22 cellular contexts compared by ENCODE assay signal in genomic region chr7:80879849-80880248, GRCh38. TPM values are rescaled to one million over a fixed set of nuclear protein-coding genes. Genes with fewer than 3 reads are reported as not detected.
DNase-seq lines count a peak whose midpoint lies in the region; ATAC-seq and TF ChIP-seq lines count a peak whose summit lies in the region.
"Had no signal": no experiment of that assay in that cellular context is flagged by ENCODE, and none has a peak within 500 bp of the region (broad histone marks: within the 10 kb centered on the region; RNA-seq: fewer than 3 reads in every experiment).

No MANE protein-coding gene starts in this region.

- H3K4me1 Mint-ChIP-seq in WTC11, result peaks cover 8% of the 10 kb centered on the region
- H3K4me1 Mint-ChIP-seq: activated B cell treated with CpG ODN at 0.5 μM for 24 hours had no signal

- peak overlapping the region; percentile 16; the same call in 1 of the 2 replicates for H3K23ac ChIP-seq in IMR-90 (ENCODE audit: low read depth, low read length)

- H2AK5ac ChIP-seq in IMR-90 (ENCODE audit: low read depth, low read length), result no peak overlapping the region

- in situ Hi-C loops in IMR-90 (cut with MboI; ENCODE audit: low sequenced_read_pairs) (no loop called here), astrocyte of the spinal cord (cut with HindIII; ENCODE audit: low sequenced_read_pairs) (no loop called here)

- H2BK20ac ChIP-seq in IMR-90 (ENCODE audit: low read depth, low read length), result peak overlapping the region; percentile 69; the same call in 1 of the 2 replicates

- no peaks in the 10 kb centered on the region; the same call in 1 of the 2 replicates for H3K36me3 ChIP-seq in IMR-90 (ENCODE audit: control insufficient read depth, insufficient read depth, low read length)
- H3K36me3 ChIP-seq in SJCRH30, result peaks cover 7% of the 10 kb centered on the region
- H3K36me3 ChIP-seq: adrenal gland, suprapubic skin had no signal

- no peak overlapping the region for H4K91ac ChIP-seq in IMR-90 (ENCODE audit: insufficient read depth, low read depth, low read length)

- peak; percentile 35 for DNase-seq in A172 (ENCODE audit: low spot score)
- peak; percentile 84 for DNase-seq in IMR-90
- DNase-seq in astrocyte of the spinal cord (ENCODE audit: low read depth, low spot score), result peak; percentile 49
- DNase-seq in left cardiac atrium, result no peak
- DNase-seq in SJCRH30, result no peak
- no peak for DNase-seq in coronary artery (ENCODE audit: low spot score)
- no peak for DNase-seq in WTC11 (ENCODE audit: low spot score)
- DNase-seq: activated B cell treated with CpG ODN at 0.5 μM for 24 hours; activated CD4-positive, alpha-beta memory T cell treated with anti-CD3 and anti-CD28 coated beads for 36 hours; activated T-cell treated with anti-CD3 and anti-CD28 coated beads for 4 hours; adrenal gland; C1 segment of cervical spinal cord; hippocampal formation; mammary epithelial cell; MM.1S; NCI-H146; NCI-H2171; NCI-H526 treated with DMSO at 0.1 percent for 48 hours; retina had no signal

- ATAC-seq in IMR-90 (ENCODE audit: low read depth) (no peak), left cardiac atrium (peak; percentile 46 to 75), GM18868 (IDR thresholded peaks at IDR 0.05; ENCODE audit: unreplicated experiment) (no peak), WTC11 (no peak)

- POLR2A ChIA-PET in IMR-90 (lab: Charles Lee; ENCODE audit: unreplicated experiment), result no interaction called here
- POLR2A ChIA-PET in WTC11 (lab: Charles Lee), result no interaction called here

- peak overlapping the region; percentile 23 for H2AFZ ChIP-seq in IMR-90 (replicated peaks; ENCODE audit: low read length, poor library complexity)

- H3K9me3 ChIP-seq in IMR-90 (ENCODE audit: control insufficient read depth, insufficient read depth, low read length) (no peaks in the 10 kb centered on the region), SJCRH30 (replicated peaks) (no peaks in the 10 kb centered on the region)
- H3K9me3 ChIP-seq: adrenal gland, suprapubic skin had no signal

- H3K9ac ChIP-seq in IMR-90 (ENCODE audit: low read depth, low read length), result no peak overlapping the region

- H4K8ac ChIP-seq in IMR-90 (ENCODE audit: low read depth in 2 of 2, low read length in 2 of 2), result no peak overlapping the region

- no peak overlapping the region for H4K5ac ChIP-seq in IMR-90 (ENCODE audit: low read depth, low read length)

- H3K18ac ChIP-seq in IMR-90 (ENCODE audit: low read depth, low read length), result no peak overlapping the region

- peaks cover 6% of the 10 kb centered on the region for H3K4me1 ChIP-seq in IMR-90 (ENCODE audit: control insufficient read depth, insufficient read depth, low read length)
- peaks cover 33% of the 10 kb centered on the region for H3K4me1 ChIP-seq in SJCRH30

- BruUV-seq in IMR-90 (replicated peaks; lab: Mats Ljungman, UMichigan), result no TSS peak

- no peak overlapping the region for H3K27ac Mint-ChIP-seq in WTC11
- H3K27ac Mint-ChIP-seq: activated B cell treated with CpG ODN at 0.5 μM for 24 hours; activated CD4-positive, alpha-beta memory T cell treated with anti-CD3 and anti-CD28 coated beads for 36 hours; T-helper 2 cell treated with Interferon-gamma antibody and Interleukin-4, amounts not matched to agents 5 μg/mL and 100 μg/mL, for 36 hours had no signal

- intact Hi-C loops in IMR-90 (cut with micrococcal nuclease) (no loop called here), left cardiac atrium (cut with DNase I) (no loop called here)

- 16% methylated on average over 3 of the region's 5 CpGs; no CpG with 5 or more reads in 1 of the 2 experiments for WGBS in IMR-90 (ENCODE audit: extremely low coverage in 2 of 2, insufficient read length in 1 of 2), 2 experiments

- no peaks in the 10 kb centered on the region for H3K27me3 Mint-ChIP-seq in WTC11 (ENCODE audit: low read depth)
- H3K27me3 Mint-ChIP-seq: activated B cell treated with CpG ODN at 0.5 μM for 24 hours; activated CD4-positive, alpha-beta memory T cell treated with anti-CD3 and anti-CD28 coated beads for 36 hours had no signal

- peak overlapping the region; percentile 71; the same call in 1 of the 2 replicates for H2BK120ac ChIP-seq in IMR-90 (ENCODE audit: low read depth, low read length)

- H3K27ac ChIP-seq in IMR-90 (ENCODE audit: insufficient read depth, low read length) (no peak overlapping the region), SJCRH30 (no peak overlapping the region), coronary artery (no peak overlapping the region)
- H3K27ac ChIP-seq: adrenal gland, suprapubic skin had no signal

- dilution Hi-C loops in IMR-90 (cut with HindIII; ENCODE audit: low sequenced_read_pairs, unreplicated experiment), result no loop called here

- peaks cover 6% of the 10 kb centered on the region for H3K9me1 ChIP-seq in IMR-90 (ENCODE audit: insufficient read depth, low read length)

- H3K4me2 ChIP-seq in IMR-90 (ENCODE audit: low read depth, low read length), result peak overlapping the region; percentile 3; the same call in 1 of the 2 replicates

- peak overlapping the region; percentile 29; the same call in 1 of the 3 replicates for H2BK15ac ChIP-seq in IMR-90 (ENCODE audit: low read depth, low read length)

- peak overlapping the region; percentile 66 for H2BK5ac ChIP-seq in IMR-90 (ENCODE audit: low read depth, low read length, poor library complexity, severe bottlenecking)

- no peak overlapping the region for H2AK9ac ChIP-seq in IMR-90 (replicated peaks; ENCODE audit: low read depth, low read length, poor library complexity)

- H3K4me3 Mint-ChIP-seq in WTC11, result no peak overlapping the region
- H3K4me3 Mint-ChIP-seq: activated B cell treated with CpG ODN at 0.5 μM for 24 hours; activated CD4-positive, alpha-beta memory T cell treated with anti-CD3 and anti-CD28 coated beads for 36 hours; T-helper 2 cell treated with Interferon-gamma antibody and Interleukin-4, amounts not matched to agents 5 μg/mL and 100 μg/mL, for 36 hours had no signal

- no peak overlapping the region for H3K4me3 ChIP-seq in IMR-90 (ENCODE audit: insufficient read depth, low read depth, low read length)
- H3K4me3 ChIP-seq in astrocyte of the spinal cord (ENCODE audit: low read depth, low read length), result no peak overlapping the region
- H3K4me3 ChIP-seq in SJCRH30, result no peak overlapping the region
- H3K4me3 ChIP-seq in coronary artery, result no peak overlapping the region
- H3K4me3 ChIP-seq: adrenal gland, suprapubic skin had no signal

- H3K9me3 Mint-ChIP-seq in WTC11, result no peaks in the 10 kb centered on the region
- H3K9me3 Mint-ChIP-seq: activated B cell treated with CpG ODN at 0.5 μM for 24 hours; T-helper 2 cell treated with Interferon-gamma antibody and Interleukin-4, amounts not matched to agents 5 μg/mL and 100 μg/mL, for 36 hours had no signal

- no peak for TF ChIP-seq RAD21 in IMR-90 (IDR thresholded peaks at IDR 0.05; ENCODE audit: low read length)

- 0 out of 2 replicates have a peak overlapping the region, but pooled peaks have one; percentile 52 for H3K4ac ChIP-seq in IMR-90 (ENCODE audit: low read depth, low read length)

- H3K79me1 ChIP-seq in IMR-90 (ENCODE audit: low read depth in 1 of 2, low read length in 2 of 2), result peaks cover 7 to 29% of the 10 kb centered on the region in 2 experiments; a peak in 3 of 4 replicates

- H3K14ac ChIP-seq in IMR-90 (replicated peaks; ENCODE audit: low read depth, low read length), result peak overlapping the region; percentile 43; the same call in 1 of the 2 replicates

- no peak for TF ChIP-seq POLR2A in IMR-90 (IDR thresholded peaks at IDR 0.05; ENCODE audit: low read depth, low read length)

- no peak overlapping the region for H3K56ac ChIP-seq in IMR-90 (ENCODE audit: extremely low read depth, insufficient read depth, low read length)

- TF ChIP-seq CTCF in IMR-90 (conservative IDR thresholded peaks at IDR 0.05; ENCODE audit: low read depth, low read length), result no peak
- TF ChIP-seq CTCF in astrocyte of the spinal cord (IDR thresholded peaks at IDR 0.05; ENCODE audit: low read depth, low read length), result no peak
- no peak for TF ChIP-seq CTCF in coronary artery (IDR thresholded peaks at IDR 0.05)
- TF ChIP-seq CTCF in WTC11 (IDR thresholded peaks at IDR 0.05), result no peak

- no peaks in the 10 kb centered on the region for H4K20me1 ChIP-seq in IMR-90 (ENCODE audit: insufficient read depth, low read length)

- CTCF ChIA-PET in IMR-90 (lab: Yijun Ruan, JAX) (no interaction called here), WTC11 (lab: Charles Lee) (no interaction called here)

- H3K36me3 Mint-ChIP-seq in WTC11, result no peaks in the 10 kb centered on the region
- H3K36me3 Mint-ChIP-seq: activated CD4-positive, alpha-beta memory T cell treated with anti-CD3 and anti-CD28 coated beads for 36 hours had no signal

- H3K27me3 ChIP-seq in IMR-90 (ENCODE audit: control insufficient read depth, insufficient read depth, low read length) (no peaks in the 10 kb centered on the region), SJCRH30 (no peaks in the 10 kb centered on the region)
- H3K27me3 ChIP-seq: adrenal gland, suprapubic skin had no signal

TF ChIP-seq in IMR-90, 13 proteins besides CTCF, POLR2A, EP300 and RAD21 (continues in another document):
- TF ChIP-seq RCOR1 (IDR thresholded peaks at IDR 0.05; ENCODE audit: insufficient replicate concordance, low read length) (no peak), MAFK (IDR thresholded peaks at IDR 0.05; ENCODE audit: low read depth, low read length) (no peak), MAZ (IDR thresholded peaks at IDR 0.05; ENCODE audit: borderline replicate concordance, low read depth, low read length) (no peak), CEBPB (IDR thresholded peaks at IDR 0.05; ENCODE audit: low read depth, low read length) (no peak), SMC3 (IDR thresholded peaks at IDR 0.05; ENCODE audit: low read depth, low read length) (no peak), BHLHE40 (IDR thresholded peaks at IDR 0.05; ENCODE audit: low read depth, low read length) (no peak)

TF ChIP-seq in WTC11, 78 proteins besides CTCF, POLR2A, EP300 and RAD21 (continues in another document):
- no peak for TF ChIP-seq KAT7 (CRISPR knock-in tag; IDR thresholded peaks at IDR 0.05; ENCODE audit: borderline replicate concordance)

RNA-seq across cellular contexts. Expression of gene SEMA3C, which starts 39.0 kb away (rescaled TPM):
- 268 and 305 TPM in 2 replicates for total RNA-seq in A172 (2014; rRNA removed; shearing (Covaris generic))
- total RNA-seq in IMR-90 (2012; rRNA removed), result 97.1 and 116 TPM in 2 replicates
- 19.3 and 21.2 TPM in 2 replicates for polyA plus RNA-seq in IMR-90 (2012; rRNA removed)
- 9.7 and 16.1 TPM in 2 replicates for polyA plus RNA-seq in IMR-90 (2012; cell fraction: cytosol; rRNA removed)
- polyA plus RNA-seq in IMR-90 (2012; cell fraction: nucleus; rRNA removed; ENCODE audit: low replicate concordance), result 8.7 and 33.3 TPM in 2 replicates
- total RNA-seq in left cardiac atrium, result 10 to 100 TPM; 37.4 to 44.1 TPM
- 37.0 and 39.3 TPM in 2 replicates for total RNA-seq in SJCRH30 (2014; rRNA removed; shearing (Covaris generic))
- total RNA-seq in WTC11 (2021), result 1.6 to 3.1 TPM (median 2.1 TPM) in 3 replicates
- total RNA-seq: activated B cell treated with CpG ODN at 0.5 μM for 24 hours; activated CD4-positive, alpha-beta memory T cell treated with anti-CD3 and anti-CD28 coated beads for 36 hours had no signal

Comparison
In these comparisons a context has a peak if more than half of its experiments do, and no peak if none do; other contexts are left out.
1. DNase-seq: peak in A172 (single experiment), IMR-90 (single experiment) and astrocyte of the spinal cord (single experiment); none in left cardiac atrium (single experiment), SJCRH30 (0 of 2), coronary artery (single experiment) and WTC11 (single experiment).
2. ATAC-seq: peak in left cardiac atrium (2 of 2); none in IMR-90 (single experiment), GM18868 (single experiment) and WTC11 (single experiment).